In genomic region chr11:59283825-59284772, GRCh38 we compare ENCODE assay signal across 8 cellular contexts.
DNase-seq lines count a peak whose midpoint lies in the region; ATAC-seq lines count a peak whose summit lies in the region.

No MANE protein-coding gene starts in this region.

- H3K9me3 ChIP-seq in NT2/D1 (ENCODE audit: insufficient read depth, low read length): no peaks in the 10 kb centered on the region

- H3K27ac Mint-ChIP-seq in activated T-helper 17 cell treated with anti-CD3 and anti-CD28 coated beads, Interleukin-2, amount 50 U/mL, for 72 hours: peak overlapping the region; percentile 28

- H3K9ac ChIP-seq in NT2/D1 (ENCODE audit: insufficient read length, low read depth): no peak overlapping the region

- H3K36me3 ChIP-seq in NT2/D1 (ENCODE audit: insufficient read depth, insufficient read length, low read length): no peaks in the 10 kb centered on the region

- H3K4me1 ChIP-seq in NT2/D1 (ENCODE audit: insufficient read depth, insufficient read length): no peaks in the 10 kb centered on the region

- H3K4me3 Mint-ChIP-seq in activated T-helper 17 cell treated with anti-CD3 and anti-CD28 coated beads, Interleukin-2, amount 50 U/mL, for 72 hours: peak overlapping the region; percentile 65

- H3K9me3 Mint-ChIP-seq in activated T-helper 17 cell treated with anti-CD3 and anti-CD28 coated beads, Interleukin-2, amount 50 U/mL, for 72 hours: no peaks in the 10 kb centered on the region

- DNase-seq in DMS153 treated with DMSO at 0.1 percent for 48 hours (lab: John Stamatoyannopoulos, UW; ENCODE audit: unreplicated experiment) (peak; percentile 41), NT2/D1 (ENCODE audit: low read depth, low spot score) (peak; percentile 27), glomerular endothelial cell (ENCODE audit: extremely low read depth, low read depth, low spot score) (peak; percentile 4), renal cortical epithelial cell (ENCODE audit: low read depth) (peak; percentile 47), NCI-H187 treated with DMSO at 0.1 percent for 48 hours (lab: John Stamatoyannopoulos, UW) (no peak)

- no peak overlapping the region for H3K4me3 ChIP-seq in NT2/D1 (ENCODE audit: insufficient read length, low read depth)

- no peaks in the 10 kb centered on the region for H3K36me3 Mint-ChIP-seq in activated T-helper 17 cell treated with anti-CD3 and anti-CD28 coated beads, Interleukin-2, amount 50 U/mL, for 72 hours (ENCODE audit: low read depth)

- H3K4me1 Mint-ChIP-seq in activated T-helper 17 cell treated with anti-CD3 and anti-CD28 coated beads, Interleukin-2, amount 50 U/mL, for 72 hours: peaks cover 10% of the 10 kb centered on the region

- H3K27me3 ChIP-seq in NT2/D1 (ENCODE audit: insufficient read depth, insufficient read length): no peaks in the 10 kb centered on the region

- ATAC-seq in GM19455 (IDR thresholded peaks at IDR 0.05; ENCODE audit: unreplicated experiment) (peak; percentile 78), HG03469 (IDR thresholded peaks at IDR 0.05; ENCODE audit: unreplicated experiment) (peak; percentile 51)
- peak; percentile 43 for ATAC-seq in activated T-helper 17 cell treated with anti-CD3 and anti-CD28 coated beads, Interleukin-2, amount 50 U/mL, for 72 hours (replicated peaks)

- peaks cover 3% of the 10 kb centered on the region for H3K27me3 Mint-ChIP-seq in activated T-helper 17 cell treated with anti-CD3 and anti-CD28 coated beads, Interleukin-2, amount 50 U/mL, for 72 hours
